Comparison of ENCODE assay signal across 1 cellular context in the genomic region with DNA sequence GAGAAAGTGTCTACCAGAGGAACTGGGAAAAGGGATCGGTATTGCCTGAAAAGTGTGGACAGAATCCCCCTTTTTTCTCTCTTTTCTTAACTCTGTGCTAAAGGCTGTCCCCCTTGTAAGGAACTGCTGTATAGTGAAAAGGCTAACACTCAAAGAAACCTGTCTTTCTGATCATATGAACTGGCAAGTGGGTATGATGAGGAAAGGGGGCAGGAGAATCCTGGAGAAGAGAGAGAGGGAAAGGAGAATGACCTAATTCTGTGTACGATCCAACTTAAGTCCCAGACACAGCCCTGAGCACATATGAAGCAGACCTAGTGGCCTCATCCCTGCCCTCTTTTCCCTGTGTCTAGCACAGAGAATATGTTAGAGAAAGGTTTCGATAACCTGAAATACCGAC.
TF ChIP-seq lines count a peak whose summit lies in the region.

No MANE protein-coding gene starts in this region.

TF ChIP-seq in A549, 52 proteins besides CTCF, POLR2A, EP300 and RAD21 (continued from another document):
- TF ChIP-seq, protein P1, sequence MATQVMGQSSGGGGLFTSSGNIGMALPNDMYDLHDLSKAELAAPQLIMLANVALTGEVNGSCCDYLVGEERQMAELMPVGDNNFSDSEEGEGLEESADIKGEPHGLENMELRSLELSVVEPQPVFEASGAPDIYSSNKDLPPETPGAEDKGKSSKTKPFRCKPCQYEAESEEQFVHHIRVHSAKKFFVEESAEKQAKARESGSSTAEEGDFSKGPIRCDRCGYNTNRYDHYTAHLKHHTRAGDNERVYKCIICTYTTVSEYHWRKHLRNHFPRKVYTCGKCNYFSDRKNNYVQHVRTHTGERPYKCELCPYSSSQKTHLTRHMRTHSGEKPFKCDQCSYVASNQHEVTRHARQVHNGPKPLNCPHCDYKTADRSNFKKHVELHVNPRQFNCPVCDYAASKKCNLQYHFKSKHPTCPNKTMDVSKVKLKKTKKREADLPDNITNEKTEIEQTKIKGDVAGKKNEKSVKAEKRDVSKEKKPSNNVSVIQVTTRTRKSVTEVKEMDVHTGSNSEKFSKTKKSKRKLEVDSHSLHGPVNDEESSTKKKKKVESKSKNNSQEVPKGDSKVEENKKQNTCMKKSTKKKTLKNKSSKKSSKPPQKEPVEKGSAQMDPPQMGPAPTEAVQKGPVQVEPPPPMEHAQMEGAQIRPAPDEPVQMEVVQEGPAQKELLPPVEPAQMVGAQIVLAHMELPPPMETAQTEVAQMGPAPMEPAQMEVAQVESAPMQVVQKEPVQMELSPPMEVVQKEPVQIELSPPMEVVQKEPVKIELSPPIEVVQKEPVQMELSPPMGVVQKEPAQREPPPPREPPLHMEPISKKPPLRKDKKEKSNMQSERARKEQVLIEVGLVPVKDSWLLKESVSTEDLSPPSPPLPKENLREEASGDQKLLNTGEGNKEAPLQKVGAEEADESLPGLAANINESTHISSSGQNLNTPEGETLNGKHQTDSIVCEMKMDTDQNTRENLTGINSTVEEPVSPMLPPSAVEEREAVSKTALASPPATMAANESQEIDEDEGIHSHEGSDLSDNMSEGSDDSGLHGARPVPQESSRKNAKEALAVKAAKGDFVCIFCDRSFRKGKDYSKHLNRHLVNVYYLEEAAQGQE (IDR thresholded peaks at IDR 0.05): no peak
- TF ChIP-seq TFCP2L1 (CRISPR knock-in tag; IDR thresholded peaks at IDR 0.05) (no peak), NPAS2 (CRISPR knock-in tag; IDR thresholded peaks at IDR 0.05; ENCODE audit: borderline replicate concordance) (no peak), EHMT2 (IDR thresholded peaks at IDR 0.05; ENCODE audit: low read depth) (no peak), KDM1A (IDR thresholded peaks at IDR 0.05; ENCODE audit: low read depth) (no peak), HOXB5 (CRISPR knock-in tag; IDR thresholded peaks at IDR 0.05) (no peak), RARB (CRISPR knock-in tag; IDR thresholded peaks at IDR 0.05) (no peak), MYC (IDR thresholded peaks at IDR 0.05; ENCODE audit: borderline replicate concordance, low read length) (no peak), ZSCAN20 (CRISPR knock-in tag; IDR thresholded peaks at IDR 0.05) (no peak)
- TF ChIP-seq, protein P2, sequence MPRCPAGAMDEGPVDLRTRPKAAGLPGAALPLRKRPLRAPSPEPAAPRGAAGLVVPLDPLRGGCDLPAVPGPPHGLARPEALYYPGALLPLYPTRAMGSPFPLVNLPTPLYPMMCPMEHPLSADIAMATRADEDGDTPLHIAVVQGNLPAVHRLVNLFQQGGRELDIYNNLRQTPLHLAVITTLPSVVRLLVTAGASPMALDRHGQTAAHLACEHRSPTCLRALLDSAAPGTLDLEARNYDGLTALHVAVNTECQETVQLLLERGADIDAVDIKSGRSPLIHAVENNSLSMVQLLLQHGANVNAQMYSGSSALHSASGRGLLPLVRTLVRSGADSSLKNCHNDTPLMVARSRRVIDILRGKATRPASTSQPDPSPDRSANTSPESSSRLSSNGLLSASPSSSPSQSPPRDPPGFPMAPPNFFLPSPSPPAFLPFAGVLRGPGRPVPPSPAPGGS (IDR thresholded peaks at IDR 0.05): no peak
